In genomic region chr2:61471905-61472805, GRCh38 we compare ENCODE assay signal across 8 cellular contexts. TPM values are rescaled to one million over a fixed set of nuclear protein-coding genes. Genes with fewer than 3 reads are reported as not detected.
A peak's percentile ranks its signal among the peaks of the same experiment; 100 is the strongest.
DNase-seq lines count a peak whose midpoint lies in the region; ATAC-seq and TF ChIP-seq lines count a peak whose summit lies in the region.

No MANE protein-coding gene starts in this region.

- no peaks in the 10 kb centered on the region for H3K4me1 ChIP-seq in A673 (ENCODE audit: insufficient read depth, low read length, poor library complexity, severe bottlenecking)

- H3K36me3 Mint-ChIP-seq in activated naive CD4-positive, alpha-beta T cell treated with anti-CD3 and anti-CD28 coated beads, Interleukin-2, amount 10 ng/mL, durations not matched to agents 7 days and 5 days = peaks cover 34% of the 10 kb centered on the region
- H3K36me3 Mint-ChIP-seq in glutamatergic neuron (ENCODE audit: unreplicated experiment) = no peaks in the 10 kb centered on the region

- no peaks in the 10 kb centered on the region for H3K27me3 Mint-ChIP-seq in activated naive CD4-positive, alpha-beta T cell treated with anti-CD3 and anti-CD28 coated beads, Interleukin-2, amount 10 ng/mL, durations not matched to agents 7 days and 5 days
- H3K27me3 Mint-ChIP-seq in glutamatergic neuron (ENCODE audit: unreplicated experiment) = peaks cover 5% of the 10 kb centered on the region

- H3K36me3 ChIP-seq in A673 (ENCODE audit: insufficient read depth, low read length, poor library complexity, severe bottlenecking) = peaks cover 14% of the 10 kb centered on the region
- peaks cover 2% of the 10 kb centered on the region for H3K36me3 ChIP-seq in GM06990 (ENCODE audit: control insufficient read depth, insufficient read depth, low read length)

- H3K27me3 ChIP-seq in A673 (replicated peaks; ENCODE audit: insufficient read depth, low read depth, low read length, poor library complexity) (no peaks in the 10 kb centered on the region), GM06990 (replicated peaks; ENCODE audit: control insufficient read depth, insufficient read depth, low read length) (no peaks in the 10 kb centered on the region)

- DNase-seq in A673 (ENCODE audit: low spot score) = peak; percentile 25
- no peak for DNase-seq in GM06990 (ENCODE audit: extremely low read depth, insufficient read length)
- peak; percentile 41 for DNase-seq in NCI-H146 treated with DMSO at 0.1 percent for 48 hours (lab: John Stamatoyannopoulos, UW; ENCODE audit: unreplicated experiment)
- DNase-seq in activated naive CD4-positive, alpha-beta T cell treated with anti-CD3 and anti-CD28 coated beads, Interleukin-2, amount 10 ng/mL, durations not matched to agents 7 days and 5 days = peak; percentile 50
- no peak for DNase-seq in glutamatergic neuron
- peak; percentile 17 for DNase-seq in putamen (ENCODE audit: low spot score)
- DNase-seq in NCI-H1436 treated with DMSO at 0.1 percent for 48 hours (lab: John Stamatoyannopoulos, UW) = no peak

- POLR2A ChIA-PET in A673 (lab: Charles Lee; ENCODE audit: low non-redundant PET) = no interaction called here

- H3K9me3 ChIP-seq in A673 (ENCODE audit: low read depth, low read length, poor library complexity, severe bottlenecking) = no peaks in the 10 kb centered on the region

- CTCF ChIA-PET in A673 (lab: Charles Lee) = no interaction called here
- CTCF ChIA-PET in activated naive CD4-positive, alpha-beta T cell treated with anti-CD3 and anti-CD28 coated beads, Interleukin-2, amount 10 ng/mL, durations not matched to agents 7 days and 5 days (lab: Charles Lee) = no interaction called here

- H3K4me3 ChIP-seq in A673 (ENCODE audit: low read depth, low read length, poor library complexity, severe bottlenecking) (peak overlapping the region; percentile 100), GM06990 (replicated peaks; ENCODE audit: low read depth, low read length) (peak overlapping the region; percentile 91)

- no peaks in the 10 kb centered on the region for H3K9me3 Mint-ChIP-seq in activated naive CD4-positive, alpha-beta T cell treated with anti-CD3 and anti-CD28 coated beads, Interleukin-2, amount 10 ng/mL, durations not matched to agents 7 days and 5 days
- H3K9me3 Mint-ChIP-seq in glutamatergic neuron (ENCODE audit: unreplicated experiment) = peaks cover 7% of the 10 kb centered on the region

- TF ChIP-seq CTCF in A673 (conservative IDR thresholded peaks at IDR 0.05; ENCODE audit: low read depth, low read length) = no peak
- no peak for TF ChIP-seq CTCF in GM06990 (IDR thresholded peaks at IDR 0.05; ENCODE audit: insufficient read depth, low read length, poor library complexity, severe bottlenecking)
- TF ChIP-seq CTCF in glutamatergic neuron (IDR thresholded peaks at IDR 0.05; ENCODE audit: partially characterized antibody, unreplicated experiment) = no peak

- peak overlapping the region; percentile 82 for H3K4me3 Mint-ChIP-seq in activated naive CD4-positive, alpha-beta T cell treated with anti-CD3 and anti-CD28 coated beads, Interleukin-2, amount 10 ng/mL, durations not matched to agents 7 days and 5 days
- H3K4me3 Mint-ChIP-seq in glutamatergic neuron (ENCODE audit: unreplicated experiment) = peak overlapping the region; percentile 100

- no peak for ATAC-seq in GM18498 (IDR thresholded peaks at IDR 0.05; ENCODE audit: unreplicated experiment)

- H3K27ac ChIP-seq in A673 (ENCODE audit: low read depth, low read length, poor library complexity, severe bottlenecking) = peak overlapping the region; percentile 99

- peak overlapping the region; percentile 94 for H3K27ac Mint-ChIP-seq in activated naive CD4-positive, alpha-beta T cell treated with anti-CD3 and anti-CD28 coated beads, Interleukin-2, amount 10 ng/mL, durations not matched to agents 7 days and 5 days
- peak overlapping the region; percentile 90 for H3K27ac Mint-ChIP-seq in glutamatergic neuron (ENCODE audit: unreplicated experiment)

- BruUV-seq in A673 (replicated peaks; lab: Mats Ljungman, UMichigan) = no TSS peak

- intact Hi-C loops in A673 (cut with micrococcal nuclease; ENCODE audit: unreplicated experiment) = loop anchor here (2.0 kb wide), 1 partner anchor 65 kb away; no protein-coding TSS in a partner anchor

- H3K4me1 Mint-ChIP-seq in activated naive CD4-positive, alpha-beta T cell treated with anti-CD3 and anti-CD28 coated beads, Interleukin-2, amount 10 ng/mL, durations not matched to agents 7 days and 5 days = peaks cover 34% of the 10 kb centered on the region
- H3K4me1 Mint-ChIP-seq in glutamatergic neuron (ENCODE audit: low read depth, unreplicated experiment) = peaks cover 5% of the 10 kb centered on the region

RNA-seq across cellular contexts. Expression of gene USP34, which starts 1.3 kb away (rescaled TPM):
- total RNA-seq in A673 (2021) = 97.1 and 98.5 TPM in 2 replicates
- total RNA-seq in glutamatergic neuron (ENCODE audit: unreplicated experiment) = 104 TPM

Comparison
In these comparisons a context has a peak if more than half of its experiments do, and no peak if none do; other contexts are left out.
1. DNase-seq: peak in A673 (single experiment), NCI-H146 treated with DMSO at 0.1 percent for 48 hours (single experiment), activated naive CD4-positive, alpha-beta T cell treated with anti-CD3 and anti-CD28 coated beads, Interleukin-2, amount 10 ng/mL, durations not matched to agents 7 days and 5 days (single experiment) and putamen (single experiment); none in GM06990 (single experiment), glutamatergic neuron (single experiment) and NCI-H1436 treated with DMSO at 0.1 percent for 48 hours (single experiment).